Comparison of ENCODE assay signal across 18 cellular contexts in genomic region chr1:17096584-17096983, GRCh38. TPM values are rescaled to one million over a fixed set of nuclear protein-coding genes. Genes with fewer than 3 reads are reported as not detected.
DNase-seq lines count a peak whose midpoint lies in the region; ATAC-seq, FAIRE-seq and TF ChIP-seq lines count a peak whose summit lies in the region.
"Had no signal": no experiment of that assay in that cellular context is flagged by ENCODE, and none has a peak within 500 bp of the region (broad histone marks: within the 10 kb centered on the region; RNA-seq: fewer than 3 reads in every experiment).

No MANE protein-coding gene starts in this region.

- H4K5ac ChIP-seq in H1 (ENCODE audit: insufficient read length, low read depth, low read length), result no peak overlapping the region

- no peak overlapping the region for H2AK5ac ChIP-seq in H1 (ENCODE audit: low read depth, low read length)

- peaks cover 5 to 11% of the 10 kb centered on the region in 2 donors for H3K4me1 ChIP-seq in breast epithelium
- H3K4me1 ChIP-seq in mammary epithelial cell (ENCODE audit: insufficient read depth, low read length), result peaks cover 21% of the 10 kb centered on the region
- H3K4me1 ChIP-seq in H1 (replicated peaks in 1 of 4; ENCODE audit: control insufficient read depth in 3 of 4, insufficient read depth in 4 of 4, low read length in 3 of 4), result 0 out of 7 replicates have a peak, but pooled peaks cover 0 to 2% (median under 1%) of the 10 kb centered on the region in 4 experiments
- H3K4me1 ChIP-seq in skeletal muscle tissue (ENCODE audit: control insufficient read depth in 3 of 3, insufficient read depth in 3 of 3, low read length in 3 of 3), result peaks cover 84 to 86% (median 85%) of the 10 kb centered on the region in 3 donors
- peaks cover 0 to 15% (median 7%) of the 10 kb centered on the region in 4 donors for H3K4me1 ChIP-seq in esophagus muscularis mucosa
- no peaks in the 10 kb centered on the region for H3K4me1 ChIP-seq in hepatocyte (ENCODE audit: insufficient read depth)

- H2BK20ac ChIP-seq in H1 (ENCODE audit: low read length), result no peak overlapping the region

- no peak overlapping the region for H2BK15ac ChIP-seq in H1 (ENCODE audit: low read length)

- intact Hi-C loops in breast epithelium (cut with DNase I; ENCODE audit: low total_unique reads), result no loop called here
- intact Hi-C loops in mammary epithelial cell (cut with micrococcal nuclease), result no loop called here
- intact Hi-C loops in esophagus muscularis mucosa (cut with DNase I), result no loop called here

- H3K27ac ChIP-seq in breast epithelium (peak overlapping the region; percentile 84 to 94), mammary epithelial cell (ENCODE audit: insufficient read depth, low read depth, low read length) (no peak overlapping the region), H1 (ENCODE audit: low read depth, low read length) (no peak overlapping the region), skeletal muscle tissue (ENCODE audit: low read depth, low read length) (peak overlapping the region; percentile 96), esophagus muscularis mucosa (replicated peaks in 1 of 4) (no peak overlapping the region), hepatocyte (no peak overlapping the region)
- H3K27ac ChIP-seq: BLaER1 had no signal

- CTCF ChIA-PET in mammary epithelial cell (lab: Charles Lee; ENCODE audit: low non-redundant PET), result no interaction called here
- CTCF ChIA-PET in H1 (lab: Charles Lee; ENCODE audit: partially characterized antibody), result interaction anchor here (1.1 kb wide), 1 partner anchor 241 kb away, joined by 5 read pairs; no protein-coding TSS in a partner anchor

- H3K9me2 ChIP-seq in hepatocyte (replicated peaks; ENCODE audit: insufficient read depth), result no peaks in the 10 kb centered on the region

- POLR2A ChIA-PET in H1 (lab: Charles Lee; ENCODE audit: partially characterized antibody), result no interaction called here

- H3K18ac ChIP-seq in H1 (ENCODE audit: extremely low read depth, low read length), result no peak overlapping the region

- dilution Hi-C loops in mammary epithelial cell (cut with HindIII; ENCODE audit: low sequenced_read_pairs), result no loop called here

- H4K8ac ChIP-seq in H1 (ENCODE audit: extremely low read depth, insufficient read depth, low read length), result no peak overlapping the region

- 0 out of 2 replicates have a peak overlapping the region, but pooled peaks have one; percentile 21 for H2BK12ac ChIP-seq in H1 (ENCODE audit: low read depth, low read length)

- H3K9me3 ChIP-seq in breast epithelium, result no peaks in the 10 kb centered on the region
- no peaks in the 10 kb centered on the region for H3K9me3 ChIP-seq in mammary epithelial cell (replicated peaks; ENCODE audit: insufficient read depth, low read length)
- H3K9me3 ChIP-seq in H1 (ENCODE audit: insufficient read depth in 2 of 2, low read depth in 1 of 2, low read length in 1 of 2), result no peaks in the 10 kb centered on the region
- no peaks in the 10 kb centered on the region for H3K9me3 ChIP-seq in skeletal muscle tissue (ENCODE audit: control insufficient read depth in 3 of 3, low read length in 3 of 3)
- no peaks in the 10 kb centered on the region for H3K9me3 ChIP-seq in esophagus muscularis mucosa
- no peaks in the 10 kb centered on the region for H3K9me3 ChIP-seq in hepatocyte (ENCODE audit: low read depth)

- no peaks in the 10 kb centered on the region for H3K79me2 ChIP-seq in mammary epithelial cell (ENCODE audit: insufficient read depth, low read length)
- no peaks in the 10 kb centered on the region for H3K79me2 ChIP-seq in H1 (ENCODE audit: control insufficient read depth in 1 of 2, insufficient read depth in 2 of 2, low read length in 2 of 2)
- no peaks in the 10 kb centered on the region for H3K79me2 ChIP-seq in hepatocyte

- H3K56ac ChIP-seq in H1 (replicated peaks; ENCODE audit: insufficient read length, low read depth, low read length), result no peak overlapping the region

- WGBS in mammary epithelial cell (ENCODE audit: low coverage, missing lambda C conversion rate), result 0% methylated on average over 1 of the region's 1 CpG
- whole genome bisulfite sequencing in H1 (ENCODE audit: extremely low coverage in 1 of 2, insufficient coverage in 1 of 2, insufficient read length in 1 of 2, insufficient replicate concordance in 2 of 2, low coverage in 1 of 2, low lambda C conversion rate in 2 of 2, missing lambda C conversion rate in 1 of 2), 2 experiments, result 38% methylated on average over 1 of the region's 1 CpG; no CpG with 5 or more reads in 1 of the 2 experiments
- 29% methylated on average over 1 of the region's 1 CpG for WGBS in esophagus muscularis mucosa
- 91% methylated on average over 1 of the region's 1 CpG for WGBS in hepatocyte (ENCODE audit: low lambda C conversion rate, missing lambda C conversion rate)

- no peak overlapping the region for H3K4ac ChIP-seq in H1 (replicated peaks; ENCODE audit: insufficient read length, low read depth, low read length)

- H2BK5ac ChIP-seq in H1 (ENCODE audit: low read depth, low read length), result no peak overlapping the region

- no peak overlapping the region for H3K4me2 ChIP-seq in mammary epithelial cell (ENCODE audit: insufficient read depth, low read depth, low read length)
- H3K4me2 ChIP-seq in H1 (ENCODE audit: insufficient read depth in 1 of 2, low read depth in 2 of 2, low read length in 2 of 2), result no peak overlapping the region
- H3K4me2 ChIP-seq in hepatocyte, result no peak overlapping the region
- H3K4me2 ChIP-seq: BLaER1, GM23338 had no signal

- H3K4me3 ChIP-seq in breast epithelium, result no peak overlapping the region
- H3K4me3 ChIP-seq in mammary epithelial cell (replicated peaks in 1 of 3; ENCODE audit: insufficient read depth in 1 of 3, low read depth in 2 of 3, low read length in 3 of 3), result no peak overlapping the region
- H3K4me3 ChIP-seq in H1 (ENCODE audit: extremely low read depth in 1 of 4, insufficient read depth in 2 of 4, low read depth in 3 of 4, low read length in 4 of 4), result no peak overlapping the region
- H3K4me3 ChIP-seq in skeletal muscle tissue (ENCODE audit: low read length in 3 of 3), result no peak overlapping the region
- no peak overlapping the region for H3K4me3 ChIP-seq in esophagus muscularis mucosa
- H3K4me3 ChIP-seq in hepatocyte, result no peak overlapping the region
- H3K4me3 ChIP-seq: BLaER1, GM23338 had no signal

- TF ChIP-seq EP300 in H1 (IDR thresholded peaks at IDR 0.05; ENCODE audit: borderline replicate concordance in 1 of 2, low read depth in 2 of 2, low read length in 2 of 2) (no peak), esophagus muscularis mucosa (IDR thresholded peaks at IDR 0.05) (no peak)

- no peak overlapping the region for H4K91ac ChIP-seq in H1 (replicated peaks; ENCODE audit: insufficient read length, low read length)

- ATAC-seq in GM19452 (IDR thresholded peaks at IDR 0.05; ENCODE audit: unreplicated experiment), result no peak

- in situ Hi-C loops in mammary epithelial cell (cut with MboI; ENCODE audit: low sequenced_read_pairs in 2 of 2), result no loop called here

- H3K36me3 ChIP-seq in breast epithelium (no peaks in the 10 kb centered on the region), mammary epithelial cell (ENCODE audit: insufficient read depth, low read length) (no peaks in the 10 kb centered on the region), H1 (ENCODE audit: control insufficient read depth in 2 of 4, insufficient read depth in 4 of 4, low read length in 3 of 4) (no peaks in the 10 kb centered on the region), skeletal muscle tissue (ENCODE audit: control insufficient read depth in 3 of 3, insufficient read depth in 3 of 3, low read length in 3 of 3) (peaks cover 33 to 54% (median 51%) of the 10 kb centered on the region in 3 donors), esophagus muscularis mucosa (no peaks in the 10 kb centered on the region), hepatocyte (replicated peaks; ENCODE audit: insufficient read depth, low read depth) (no peaks in the 10 kb centered on the region)
- H3K36me3 ChIP-seq: BLaER1 had no signal

- no peak for TF ChIP-seq POLR2A in breast epithelium (IDR thresholded peaks at IDR 0.05)
- no peak for TF ChIP-seq POLR2A in H1 (IDR thresholded peaks at IDR 0.05; ENCODE audit: control extremely low read depth in 1 of 2, low read depth in 2 of 2, low read length in 2 of 2)
- no peak for TF ChIP-seq POLR2A in esophagus muscularis mucosa (IDR thresholded peaks at IDR 0.05; ENCODE audit: low read depth)

- H4K20me1 ChIP-seq in mammary epithelial cell (ENCODE audit: insufficient read depth, low read length) (no peaks in the 10 kb centered on the region), H1 (replicated peaks in 1 of 2; ENCODE audit: control insufficient read depth in 1 of 2, insufficient read depth in 2 of 2, low read length in 2 of 2) (no peaks in the 10 kb centered on the region), hepatocyte (ENCODE audit: insufficient read depth, poor library complexity, severe bottlenecking) (no peaks in the 10 kb centered on the region)
- H4K20me1 ChIP-seq: BLaER1 had no signal

- no peak overlapping the region for H2AFZ ChIP-seq in mammary epithelial cell (ENCODE audit: low read depth, low read length)
- no peak overlapping the region for H2AFZ ChIP-seq in H1 (ENCODE audit: low read length)
- no peak overlapping the region for H2AFZ ChIP-seq in hepatocyte
- H2AFZ ChIP-seq: GM23338 had no signal

- DNase-seq in breast epithelium (ENCODE audit: low spot score in 2 of 2) (no peak), mammary epithelial cell (no peak), H1 (ENCODE audit: low read depth in 1 of 2, low spot score in 2 of 2) (no peak), esophagus muscularis mucosa (ENCODE audit: extremely low spot score) (no peak), hepatocyte (ENCODE audit: low spot score) (no peak)
- DNase-seq: AML-193; Calu3; CD4-positive, CD25-positive, alpha-beta regulatory T cell; DMS 273 treated with DMSO at 0.1 percent for 48 hours; DMS79; H9 had no signal

- FAIRE-seq in H1 (lab: Jason Lieb, UNC), result no peak
- FAIRE-seq: GM12891, HepG2, HTR-8/SVneo had no signal

- no peaks in the 10 kb centered on the region for H3K23me2 ChIP-seq in H1 (ENCODE audit: low read depth, low read length)

- no peak overlapping the region for H2BK120ac ChIP-seq in H1 (replicated peaks; ENCODE audit: low read depth, low read length)

- TF ChIP-seq CTCF in breast epithelium (IDR thresholded peaks at IDR 0.05) (no peak), mammary epithelial cell (conservative IDR thresholded peaks at IDR 0.05 in 1 of 2, IDR thresholded peaks at IDR 0.05 in 1 of 2; ENCODE audit: extremely low read depth in 1 of 2, insufficient read depth in 1 of 2, low read depth in 1 of 2, low read length in 2 of 2) (no peak), H1 (IDR thresholded peaks at IDR 0.05; ENCODE audit: control extremely low read depth in 1 of 3, insufficient read depth in 1 of 3, low read depth in 1 of 3, low read length in 3 of 3) (no peak), esophagus muscularis mucosa (IDR thresholded peaks at IDR 0.05) (no peak), hepatocyte (IDR thresholded peaks at IDR 0.05; ENCODE audit: poor library complexity) (no peak)

- H3K27me3 ChIP-seq in breast epithelium (no peaks in the 10 kb centered on the region), mammary epithelial cell (ENCODE audit: insufficient read depth, low read length) (no peaks in the 10 kb centered on the region), H1 (replicated peaks in 1 of 4; ENCODE audit: control insufficient read depth in 3 of 4, extremely low read depth in 1 of 4, insufficient read depth in 3 of 4, low read length in 3 of 4) (no peaks in the 10 kb centered on the region; a peak in 1 of 7 replicates), skeletal muscle tissue (ENCODE audit: control insufficient read depth in 3 of 3, insufficient read depth in 3 of 3, low read length in 3 of 3) (peaks cover 0 to 3% (median 0%) of the 10 kb centered on the region in 3 donors), esophagus muscularis mucosa (peaks cover 0 to 4% (median 0%) of the 10 kb centered on the region in 4 donors), hepatocyte (no peaks in the 10 kb centered on the region)
- H3K27me3 ChIP-seq: BLaER1 had no signal

- no peaks in the 10 kb centered on the region for H3K79me1 ChIP-seq in H1 (ENCODE audit: low read depth, low read length)

- H3K14ac ChIP-seq in H1 (ENCODE audit: insufficient read length), result no peak overlapping the region

- TF ChIP-seq RAD21 in H1 (IDR thresholded peaks at IDR 0.05 in 1 of 2, conservative IDR thresholded peaks at IDR 0.05 in 1 of 2; ENCODE audit: low read depth in 2 of 2, low read length in 2 of 2), result no peak

- H3K9ac ChIP-seq in mammary epithelial cell (ENCODE audit: insufficient read depth, low read length) (no peak overlapping the region), H1 (replicated peaks in 1 of 4; ENCODE audit: extremely low read depth in 1 of 4, low read depth in 3 of 4, low read length in 3 of 4) (no peak overlapping the region), skeletal muscle tissue (ENCODE audit: low read depth in 1 of 3, low read length in 3 of 3) (peak overlapping the region; percentile 35 to 52 (median 41))
- H3K9ac ChIP-seq: BLaER1 had no signal

- no peak overlapping the region for H3K23ac ChIP-seq in H1 (ENCODE audit: insufficient read length)

- no TSS peak for BruUV-seq in mammary epithelial cell (replicated peaks; lab: Mats Ljungman, UMichigan)

RNA-seq across cellular contexts. Expression of gene PADI2, which starts 22.7 kb away (rescaled TPM):
- total RNA-seq in breast epithelium (10 to 100 TPM in 1 of 3 donors, 1 to 10 TPM in 1, under 1 TPM in 1; 0.32 to 29.4 (median 9.2) TPM), mammary epithelial cell (1 to 10 TPM; 1.3 to 2.2 TPM), skeletal muscle tissue (33.9 TPM), esophagus muscularis mucosa (1 to 10 TPM in 1 of 4 donors, under 1 TPM in 3; 0.39 to 2.0 (median 0.65) TPM), hepatocyte (11.3 and 11.7 TPM in 2 replicates)
- polyA plus RNA-seq in mammary epithelial cell (0.97 TPM), H1 (2011; rRNA removed) (1.6 and 2.5 TPM in 2 replicates), hepatocyte (6.8 and 10.6 TPM in 2 replicates)
- polyA minus RNA-seq in mammary epithelial cell, result 4.7 TPM
- total RNA-seq in H1 (2021; fragmentation: NEBNext Ultra II Directional; extraction: Animal tissue kit (Norgen Biotek cat#: 25700)), result 5.8 and 7.5 TPM in 2 replicates
- 1.8 TPM for polyA plus RNA-seq in H1 (2011; cell fraction: cytosol; rRNA removed)
- polyA plus RNA-seq in H1 (2011; cell fraction: nucleus; rRNA removed), result 4.4 TPM
- polyA plus RNA-seq in H1 (2012, experiment 1 of 2), result 2.3 to 3.3 TPM (median 2.8 TPM) in 4 replicates
- polyA plus RNA-seq in H1 (2012, experiment 2 of 2), result 2.3 TPM
- polyA plus RNA-seq in H1 (2013, experiment 1 of 2), result 4.0 TPM
- 4.2 TPM for polyA plus RNA-seq in H1 (2013, experiment 2 of 2)
- 2.2 and 3.9 TPM in 2 replicates for polyA minus RNA-seq in H1 (2011; rRNA and poly(A)+ RNA removed)
- polyA minus RNA-seq in H1 (2011; cell fraction: cytosol; rRNA and poly(A)+ RNA removed), result 2.1 TPM
- 2.8 TPM for polyA minus RNA-seq in H1 (2011; cell fraction: nucleus; rRNA and poly(A)+ RNA removed)
- total RNA-seq: CD4-positive, CD25-positive, alpha-beta regulatory T cell; HepG2 had no signal
- polyA plus RNA-seq: HepG2 had no signal

RNA-seq across cellular contexts. Expression of gene SDHB, which starts 42.8 kb away (rescaled TPM):
- total RNA-seq in breast epithelium (100 to 1,000 TPM in 1 of 3 donors, 10 to 100 TPM in 2; 80.6 to 106 (median 97.7) TPM), mammary epithelial cell (100 to 1,000 TPM in 1 of 2 donors, 10 to 100 TPM in 1; 73.5 to 106 TPM), skeletal muscle tissue (163 TPM), esophagus muscularis mucosa (100 to 1,000 TPM in 3 of 4 donors, 10 to 100 TPM in 1; 95.4 to 129 (median 120) TPM), hepatocyte (175 and 181 TPM in 2 replicates)
- polyA plus RNA-seq in mammary epithelial cell (154 TPM), H1 (2011; rRNA removed) (67.1 and 84.0 TPM in 2 replicates), hepatocyte (105 and 144 TPM in 2 replicates)
- polyA minus RNA-seq in mammary epithelial cell, result 337 TPM
- 90.7 and 98.7 TPM in 2 replicates for total RNA-seq in H1 (2021; fragmentation: NEBNext Ultra II Directional; extraction: Animal tissue kit (Norgen Biotek cat#: 25700))
- polyA plus RNA-seq in H1 (2011; cell fraction: cytosol; rRNA removed), result 94.6 TPM
- 57.2 TPM for polyA plus RNA-seq in H1 (2011; cell fraction: nucleus; rRNA removed)
- 73.0 to 88.0 TPM (median 79.9 TPM) in 4 replicates for polyA plus RNA-seq in H1 (2012, experiment 1 of 2)
- polyA plus RNA-seq in H1 (2012, experiment 2 of 2), result 65.6 TPM
- 100 TPM for polyA plus RNA-seq in H1 (2013, experiment 1 of 2)
- polyA plus RNA-seq in H1 (2013, experiment 2 of 2), result 91.9 TPM
- 121 and 172 TPM in 2 replicates for polyA minus RNA-seq in H1 (2011; rRNA and poly(A)+ RNA removed)
- 41.2 TPM for polyA minus RNA-seq in H1 (2011; cell fraction: cytosol; rRNA and poly(A)+ RNA removed)
- 36.9 TPM for polyA minus RNA-seq in H1 (2011; cell fraction: nucleus; rRNA and poly(A)+ RNA removed)

Comparison
In these comparisons a context has a peak if more than half of its experiments do, and no peak if none do; other contexts are left out.
1. H3K27ac ChIP-seq: peak in breast epithelium (2 of 2) and skeletal muscle tissue (single experiment); none in mammary epithelial cell (single experiment), H1 (single experiment), esophagus muscularis mucosa (0 of 4) and hepatocyte (single experiment).
2. H3K9ac ChIP-seq: peak in skeletal muscle tissue (3 of 3); none in mammary epithelial cell (single experiment) and H1 (0 of 4).